Comparison of ENCODE assay signal across 8 cellular contexts in the genomic region with DNA sequence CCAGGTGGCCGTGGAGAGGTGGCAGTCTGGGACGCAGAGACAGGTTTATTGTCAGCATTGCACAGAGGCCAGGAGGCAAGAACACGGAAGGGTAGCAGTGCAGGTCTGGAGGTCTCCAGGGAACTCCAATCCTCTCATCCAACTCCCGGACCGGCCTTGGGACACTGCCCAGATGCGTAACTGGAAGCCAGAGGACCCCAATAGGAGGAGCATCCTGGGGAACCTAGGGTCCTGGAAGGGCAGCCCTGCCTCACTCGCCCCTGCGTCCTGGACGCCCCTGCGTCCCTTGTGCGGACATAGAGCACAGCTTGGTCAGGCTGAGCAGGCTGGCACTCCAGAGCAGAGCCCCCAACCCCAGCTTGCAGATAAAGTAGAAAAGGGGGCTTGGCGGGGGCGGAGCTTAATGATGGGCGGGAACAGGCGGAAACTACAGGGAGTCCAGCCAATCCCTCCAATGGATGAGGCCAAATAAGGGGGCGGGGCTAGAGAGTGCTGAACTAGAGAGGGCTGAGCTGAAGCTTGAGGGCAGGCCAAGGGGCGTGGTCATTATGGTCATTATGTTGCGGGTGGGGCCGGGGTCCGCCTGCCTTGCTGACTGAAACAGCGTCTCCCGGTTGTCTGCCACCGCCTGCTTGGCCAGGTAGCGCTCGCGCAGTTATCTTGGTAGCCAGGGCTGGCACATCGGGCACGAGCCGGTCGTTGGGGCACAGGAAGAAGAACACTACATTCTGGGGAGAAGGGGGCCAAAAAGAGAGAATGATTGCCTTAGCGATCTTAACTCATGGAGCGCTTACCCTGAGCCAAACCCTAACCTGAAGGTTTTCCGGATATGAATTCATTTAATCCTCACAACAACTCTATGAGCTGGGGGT. TPM values are rescaled to one million over a fixed set of nuclear protein-coding genes. Genes with fewer than 3 reads are reported as not detected.
DNase-seq lines count a peak whose midpoint lies in the region; ATAC-seq and TF ChIP-seq lines count a peak whose summit lies in the region.

No MANE protein-coding gene starts in this region.

- no peak overlapping the region for H3K27ac ChIP-seq in BLaER1 treated with 17β-estradiol and CSF1 and Interleukin-3, amounts not matched to agents 10 nM and 100 nM

- peak; percentile 76 for DNase-seq in OCI-M1 (lab: John Stamatoyannopoulos, UW)
- DNase-seq in activated effector memory CD4-positive, alpha-beta T cell treated with Interleukin-2 at 50 U/mL for 16 hours = peak; percentile 32
- DNase-seq in fibroblast of the aortic adventitia (ENCODE audit: low read depth) = peak; percentile 78
- peak; percentile 28 to 80 (median 48) for DNase-seq in naive thymus-derived CD8-positive, alpha-beta T cell
- peak; percentile 20 for DNase-seq in superior temporal gyrus (ENCODE audit: extremely low spot score)

- H3K27ac Mint-ChIP-seq in naive thymus-derived CD8-positive, alpha-beta T cell = peak overlapping the region in 7 of 10 donors; percentile 17 to 87 (median 56)

- no peaks in the 10 kb centered on the region for H3K36me3 Mint-ChIP-seq in naive thymus-derived CD8-positive, alpha-beta T cell

- H3K27me3 ChIP-seq in BLaER1 treated with 17β-estradiol and CSF1 and Interleukin-3, amounts not matched to agents 10 nM and 100 nM = peaks cover 0 to 9% (median 0%) of the 10 kb centered on the region in 11 experiments; a peak in 6 of 22 replicates

- no peaks in the 10 kb centered on the region for H3K9me3 ChIP-seq in BLaER1 treated with 17β-estradiol and CSF1 and Interleukin-3, amounts not matched to agents 10 nM and 100 nM (replicated peaks in 1 of 11)

- TF ChIP-seq CTCF in fibroblast of the aortic adventitia (IDR thresholded peaks at IDR 0.05; ENCODE audit: insufficient read depth, low read length) = no peak

- H3K9me3 Mint-ChIP-seq in naive thymus-derived CD8-positive, alpha-beta T cell = no peaks in the 10 kb centered on the region

- peak overlapping the region; percentile 82 to 91 (median 87) for H3K4me3 Mint-ChIP-seq in naive thymus-derived CD8-positive, alpha-beta T cell

- no peaks in the 10 kb centered on the region for H3K27me3 Mint-ChIP-seq in naive thymus-derived CD8-positive, alpha-beta T cell

- ATAC-seq in HG03066 (IDR thresholded peaks at IDR 0.05; ENCODE audit: low read depth, unreplicated experiment) = peak; percentile 55
- peak; percentile 20 to 23 for ATAC-seq in naive thymus-derived CD8-positive, alpha-beta T cell
- ATAC-seq in GM21825 (IDR thresholded peaks at IDR 0.05; ENCODE audit: unreplicated experiment) = no peak

- POLR2A ChIA-PET in naive thymus-derived CD8-positive, alpha-beta T cell (lab: Charles Lee) = interaction anchor here (0.5 to 1.8 kb wide), 6 partner anchors 9 to 688 kb away, joined by 3 to 5 read pairs (median 4); a partner anchor contains a TSS

- peaks cover 16 to 38% (median 24%) of the 10 kb centered on the region in 4 donors for H3K4me1 Mint-ChIP-seq in naive thymus-derived CD8-positive, alpha-beta T cell

- H3K4me2 ChIP-seq in BLaER1 treated with 17β-estradiol and CSF1 and Interleukin-3, amounts not matched to agents 10 nM and 100 nM = peak overlapping the region; percentile 55 to 87 (median 76)

- H3K36me3 ChIP-seq in BLaER1 treated with 17β-estradiol and CSF1 and Interleukin-3, amounts not matched to agents 10 nM and 100 nM = no peaks in the 10 kb centered on the region

- H3K9ac ChIP-seq in BLaER1 treated with 17β-estradiol and CSF1 and Interleukin-3, amounts not matched to agents 10 nM and 100 nM = peak overlapping the region in 2 of 11 experiments; percentile 31 to 46; a peak in 2 of 22 replicates

- peak overlapping the region in 5 of 10 experiments; percentile 28 to 55 (median 50); a peak in 6 of 20 replicates for H3K4me3 ChIP-seq in BLaER1 treated with 17β-estradiol and CSF1 and Interleukin-3, amounts not matched to agents 10 nM and 100 nM
- peak overlapping the region; percentile 65 for H3K4me3 ChIP-seq in fibroblast of the aortic adventitia (ENCODE audit: low read depth, low read length)

- peaks cover 16 to 40% (median 31%) of the 10 kb centered on the region in 10 experiments for H3K4me1 ChIP-seq in BLaER1 treated with 17β-estradiol and CSF1 and Interleukin-3, amounts not matched to agents 10 nM and 100 nM

- no peaks in the 10 kb centered on the region for H4K20me1 ChIP-seq in BLaER1 treated with 17β-estradiol and CSF1 and Interleukin-3, amounts not matched to agents 10 nM and 100 nM

RNA-seq across cellular contexts. Expression of a gene that starts 3.7 kb away (rescaled TPM):
- total RNA-seq in fibroblast of the aortic adventitia (ENCODE audit: low replicate concordance) = 2.8 and 12.1 TPM in 2 replicates
- 10 to 100 TPM; 11.9 to 12.7 TPM for total RNA-seq in naive thymus-derived CD8-positive, alpha-beta T cell
- polyA plus RNA-seq in naive thymus-derived CD8-positive, alpha-beta T cell = 1 to 10 TPM; 6.4 to 8.9 (median 7.7) TPM

RNA-seq across cellular contexts. Expression of a gene that starts 20.9 kb away (rescaled TPM):
- 6.7 and 7.5 TPM in 2 replicates for total RNA-seq in fibroblast of the aortic adventitia (ENCODE audit: low replicate concordance)
- total RNA-seq in naive thymus-derived CD8-positive, alpha-beta T cell = 1 to 10 TPM; 8.8 to 9.6 TPM
- polyA plus RNA-seq in naive thymus-derived CD8-positive, alpha-beta T cell = 1 to 10 TPM; 1.7 to 2.9 (median 2.7) TPM

Comparison
In these comparisons a context has a peak if more than half of its experiments do, and no peak if none do; other contexts are left out.
1. DNase-seq: peak in every context shown above with its lines; median percentile 78 in fibroblast of the aortic adventitia; 76 in OCI-M1; 48 in naive thymus-derived CD8-positive, alpha-beta T cell; 32 in activated effector memory CD4-positive, alpha-beta T cell treated with Interleukin-2 at 50 U/mL for 16 hours; 20 in superior temporal gyrus.